Comparison of ENCODE assay signal across 8 cellular contexts in genomic region chr7:92621641-92622429, GRCh38. TPM values are rescaled to one million over a fixed set of nuclear protein-coding genes. Genes with fewer than 3 reads are reported as not detected.
DNase-seq lines count a peak whose midpoint lies in the region; ATAC-seq and TF ChIP-seq lines count a peak whose summit lies in the region.

No MANE protein-coding gene starts in this region.

- CTCF ChIA-PET in Panc1 (lab: Charles Lee) = no interaction called here

- peaks cover 13% of the 10 kb centered on the region; the same call in 1 of the 2 replicates for H3K36me3 ChIP-seq in GM23248 (ENCODE audit: low read depth)
- peaks cover 8% of the 10 kb centered on the region; the same call in 1 of the 2 replicates for H3K36me3 ChIP-seq in Panc1 (ENCODE audit: control insufficient read depth, insufficient read depth, low read length)
- peaks cover 8% of the 10 kb centered on the region for H3K36me3 ChIP-seq in right atrium auricular region

- H3K9me3 ChIP-seq in GM23248 (ENCODE audit: low read depth) (no peaks in the 10 kb centered on the region), Panc1 (ENCODE audit: control insufficient read depth, insufficient read depth, low read depth, low read length) (peaks cover 15% of the 10 kb centered on the region; the same call in 1 of the 2 replicates), right atrium auricular region (no peaks in the 10 kb centered on the region)

- no TSS peak for BruUV-seq in Panc1 (replicated peaks; lab: Mats Ljungman, UMichigan)

- intact Hi-C loops in Panc1 (cut with micrococcal nuclease; ENCODE audit: unreplicated experiment) = loop anchor here (2.0 to 5.0 kb wide), 3 partner anchors 75 to 433 kb away; no protein-coding TSS in a partner anchor

- in situ Hi-C loops in GM23248 (cut with MboI) (loop anchor here (5.0 to 10.0 kb wide), 2 partner anchors 213 to 435 kb away; partner anchors contain the start of gene CDK6), Panc1 (cut with HindIII; ENCODE audit: low pct_unique_long_range_greater_than_20kb, low sequenced_read_pairs) (no loop called here)

- ATAC-seq in GM18498 (IDR thresholded peaks at IDR 0.05; ENCODE audit: unreplicated experiment) (peak; percentile 65), Panc1 (peak; percentile 60)

- H2AFZ ChIP-seq in GM23248 = no peak overlapping the region

- no peak overlapping the region for H3K9ac ChIP-seq in GM23248

- POLR2A ChIA-PET in Panc1 (lab: Charles Lee) = interaction anchor here (0.6 kb wide), 1 partner anchor 61 kb away, joined by 10 read pairs; no protein-coding TSS in a partner anchor

- TF ChIP-seq CTCF in Panc1 (IDR thresholded peaks at IDR 0.05) (no peak), right atrium auricular region (IDR thresholded peaks at IDR 0.05) (no peak)

- DNase-seq in GM23248 (peak; percentile 45), Panc1 (ENCODE audit: low read depth, low spot score) (no peak), right atrium auricular region (ENCODE audit: low spot score) (no peak), medulla oblongata (ENCODE audit: extremely low spot score) (no peak), NCI-H187 (lab: John Stamatoyannopoulos, UW) (no peak), SW480 (ENCODE audit: low spot score) (no peak), HuH-7.5 (ENCODE audit: low spot score) (no peak)

- H3K4me2 ChIP-seq in GM23248 (ENCODE audit: unreplicated experiment) = peak overlapping the region; percentile 29

- H3K27ac ChIP-seq in GM23248 (peak overlapping the region; percentile 7; the same call in 1 of the 2 replicates), Panc1 (ENCODE audit: low read length) (peak overlapping the region; percentile 80), right atrium auricular region (peak overlapping the region; percentile 14 to 29)

- H3F3A ChIP-seq in GM23248 (ENCODE audit: insufficient read depth) = peaks cover 30% of the 10 kb centered on the region; the same call in 1 of the 2 replicates

- H4K20me1 ChIP-seq in GM23248 (ENCODE audit: insufficient read depth) = no peaks in the 10 kb centered on the region

- peaks cover 76% of the 10 kb centered on the region for H3K79me2 ChIP-seq in GM23248 (ENCODE audit: insufficient read depth)

- 60 to 65% methylated on average over 4 of the region's 4 CpGs for WGBS in GM23248 (ENCODE audit: low coverage in 1 of 2, low lambda C conversion rate in 2 of 2, missing lambda C conversion rate in 2 of 2), 2 experiments

- H3K4me3 ChIP-seq in GM23248 (no peak overlapping the region), Panc1 (ENCODE audit: low read depth in 2 of 2, low read length in 2 of 2) (no peak overlapping the region), right atrium auricular region (no peak overlapping the region)

- H3K4me1 ChIP-seq in GM23248 (ENCODE audit: insufficient read depth) (peaks cover 25% of the 10 kb centered on the region), Panc1 (ENCODE audit: control insufficient read depth, insufficient read depth, low read length) (peaks cover 28% of the 10 kb centered on the region), right atrium auricular region (peaks cover 0 to 28% of the 10 kb centered on the region in 2 donors)

- no peaks in the 10 kb centered on the region for H3K27me3 ChIP-seq in GM23248 (replicated peaks; ENCODE audit: insufficient read depth)
- H3K27me3 ChIP-seq in Panc1 (ENCODE audit: control insufficient read depth, insufficient read depth, low read length) = no peaks in the 10 kb centered on the region
- H3K27me3 ChIP-seq in right atrium auricular region = no peaks in the 10 kb centered on the region

- no peaks in the 10 kb centered on the region for H3K9me2 ChIP-seq in GM23248 (ENCODE audit: insufficient read depth)

RNA-seq across cellular contexts. Expression of gene FAM133B, which starts 31.6 kb away (rescaled TPM):
- 17.1 and 18.2 TPM in 2 replicates for total RNA-seq in GM23248 (2014; rRNA removed; shearing (Covaris generic))
- polyA plus RNA-seq in GM23248 (2016; fragmentation: Nextera tagmentation; extraction: Ambion mirVana) = 22.6 and 23.0 TPM in 2 replicates
- 27.7 TPM for total RNA-seq in Panc1 (2021; ENCODE audit: unreplicated experiment)
- 20.2 TPM for polyA plus RNA-seq in Panc1 (2012; ENCODE audit: insufficient read length)
- 10 to 100 TPM in 1 of 2 donors, 1 to 10 TPM in 1; 9.6 to 11.8 TPM for total RNA-seq in right atrium auricular region

Comparison
In these comparisons a context has a peak if more than half of its experiments do, and no peak if none do; other contexts are left out.
1. H3K27ac ChIP-seq: peak in every context shown above with its lines; median percentile 80 in Panc1; 22 in right atrium auricular region; 7 in GM23248.